1 cellular context compared by ENCODE assay signal in genomic region chr5:143350341-143350740, GRCh38.
TF ChIP-seq lines count a peak whose summit lies in the region.

No MANE protein-coding gene starts in this region.

TF ChIP-seq in K562, 482 proteins besides CTCF, POLR2A, EP300 and RAD21:
- TF ChIP-seq, protein P1, sequence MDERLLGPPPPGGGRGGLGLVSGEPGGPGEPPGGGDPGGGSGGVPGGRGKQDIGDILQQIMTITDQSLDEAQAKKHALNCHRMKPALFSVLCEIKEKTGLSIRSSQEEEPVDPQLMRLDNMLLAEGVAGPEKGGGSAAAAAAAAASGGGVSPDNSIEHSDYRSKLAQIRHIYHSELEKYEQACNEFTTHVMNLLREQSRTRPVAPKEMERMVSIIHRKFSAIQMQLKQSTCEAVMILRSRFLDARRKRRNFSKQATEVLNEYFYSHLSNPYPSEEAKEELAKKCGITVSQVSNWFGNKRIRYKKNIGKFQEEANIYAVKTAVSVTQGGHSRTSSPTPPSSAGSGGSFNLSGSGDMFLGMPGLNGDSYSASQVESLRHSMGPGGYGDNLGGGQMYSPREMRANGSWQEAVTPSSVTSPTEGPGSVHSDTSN (CRISPR knock-in tag; IDR thresholded peaks at IDR 0.05; ENCODE audit: low read depth): no peak
- TF ChIP-seq, protein P1 (tag; conservative IDR thresholded peaks at IDR 0.05; ENCODE audit: low read depth): peak; percentile 85
- no peak for TF ChIP-seq ZNF551 (CRISPR knock-in tag; IDR thresholded peaks at IDR 0.05)
- no peak for TF ChIP-seq HNRNPUL1 (IDR thresholded peaks at IDR 0.05; ENCODE audit: low read length)
- no peak for TF ChIP-seq ZNF324 (CRISPR knock-in tag; IDR thresholded peaks at IDR 0.05)
- TF ChIP-seq MEIS2 (IDR thresholded peaks at IDR 0.05; ENCODE audit: partially characterized antibody): peak; percentile 55
- TF ChIP-seq, protein P2, sequence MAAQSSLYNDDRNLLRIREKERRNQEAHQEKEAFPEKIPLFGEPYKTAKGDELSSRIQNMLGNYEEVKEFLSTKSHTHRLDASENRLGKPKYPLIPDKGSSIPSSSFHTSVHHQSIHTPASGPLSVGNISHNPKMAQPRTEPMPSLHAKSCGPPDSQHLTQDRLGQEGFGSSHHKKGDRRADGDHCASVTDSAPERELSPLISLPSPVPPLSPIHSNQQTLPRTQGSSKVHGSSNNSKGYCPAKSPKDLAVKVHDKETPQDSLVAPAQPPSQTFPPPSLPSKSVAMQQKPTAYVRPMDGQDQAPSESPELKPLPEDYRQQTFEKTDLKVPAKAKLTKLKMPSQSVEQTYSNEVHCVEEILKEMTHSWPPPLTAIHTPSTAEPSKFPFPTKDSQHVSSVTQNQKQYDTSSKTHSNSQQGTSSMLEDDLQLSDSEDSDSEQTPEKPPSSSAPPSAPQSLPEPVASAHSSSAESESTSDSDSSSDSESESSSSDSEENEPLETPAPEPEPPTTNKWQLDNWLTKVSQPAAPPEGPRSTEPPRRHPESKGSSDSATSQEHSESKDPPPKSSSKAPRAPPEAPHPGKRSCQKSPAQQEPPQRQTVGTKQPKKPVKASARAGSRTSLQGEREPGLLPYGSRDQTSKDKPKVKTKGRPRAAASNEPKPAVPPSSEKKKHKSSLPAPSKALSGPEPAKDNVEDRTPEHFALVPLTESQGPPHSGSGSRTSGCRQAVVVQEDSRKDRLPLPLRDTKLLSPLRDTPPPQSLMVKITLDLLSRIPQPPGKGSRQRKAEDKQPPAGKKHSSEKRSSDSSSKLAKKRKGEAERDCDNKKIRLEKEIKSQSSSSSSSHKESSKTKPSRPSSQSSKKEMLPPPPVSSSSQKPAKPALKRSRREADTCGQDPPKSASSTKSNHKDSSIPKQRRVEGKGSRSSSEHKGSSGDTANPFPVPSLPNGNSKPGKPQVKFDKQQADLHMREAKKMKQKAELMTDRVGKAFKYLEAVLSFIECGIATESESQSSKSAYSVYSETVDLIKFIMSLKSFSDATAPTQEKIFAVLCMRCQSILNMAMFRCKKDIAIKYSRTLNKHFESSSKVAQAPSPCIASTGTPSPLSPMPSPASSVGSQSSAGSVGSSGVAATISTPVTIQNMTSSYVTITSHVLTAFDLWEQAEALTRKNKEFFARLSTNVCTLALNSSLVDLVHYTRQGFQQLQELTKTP (IDR thresholded peaks at IDR 0.05; ENCODE audit: low read depth in 1 of 2, partially characterized antibody in 2 of 2): no peak
- TF ChIP-seq FOXP1 (CRISPR knock-in tag; IDR thresholded peaks at IDR 0.05): no peak
- no peak for TF ChIP-seq CTCFL (IDR thresholded peaks at IDR 0.05; ENCODE audit: borderline replicate concordance, insufficient read depth, low read depth, low read length, poor library complexity, severe bottlenecking)
- no peak for TF ChIP-seq MCM7 (IDR thresholded peaks at IDR 0.05)
- no peak for TF ChIP-seq CC2D1A (IDR thresholded peaks at IDR 0.05)
- TF ChIP-seq CBFB (CRISPR knock-in tag; IDR thresholded peaks at IDR 0.05): no peak
- no peak for TF ChIP-seq SETDB1 (IDR thresholded peaks at IDR 0.05; ENCODE audit: low read length)
- TF ChIP-seq TCF7 (IDR thresholded peaks at IDR 0.05; ENCODE audit: borderline replicate concordance): no peak
- TF ChIP-seq MCM3 (IDR thresholded peaks at IDR 0.05): no peak
TF ChIP-seq in K562: peak in this region for 2.
